ENCODE assay signal across 8 cellular contexts in genomic region chr17:28334176-28334575, GRCh38. TPM values are rescaled to one million over a fixed set of nuclear protein-coding genes. Genes with fewer than 3 reads are reported as not detected.
DNase-seq lines count a peak whose midpoint lies in the region; ATAC-seq, FAIRE-seq and TF ChIP-seq lines count a peak whose summit lies in the region.

No MANE protein-coding gene starts in this region.

- H3K9ac ChIP-seq in GM12878 (ENCODE audit: control insufficient read depth, insufficient read depth, low read length) (no peak overlapping the region), muscle layer of colon (ENCODE audit: low read length) (peak overlapping the region; percentile 66)

- peaks cover under 1 to 2% of the 10 kb centered on the region in 2 experiments; a peak in 3 of 4 replicates for H3K36me3 ChIP-seq in GM12878 (ENCODE audit: control insufficient read depth in 2 of 2, insufficient read depth in 2 of 2, low read length in 1 of 2)
- peaks cover 23% of the 10 kb centered on the region for H3K36me3 ChIP-seq in muscle layer of colon (ENCODE audit: insufficient read depth, low read length)
- peaks cover 0 to 26% (median 0%) of the 10 kb centered on the region in 3 donors for H3K36me3 ChIP-seq in Peyer's patch

- H3K4me2 ChIP-seq in GM12878 (ENCODE audit: control insufficient read depth, insufficient read depth) = peak overlapping the region; percentile 86

- H2AFZ ChIP-seq in GM12878 (ENCODE audit: control insufficient read depth, low read depth, low read length) = no peak overlapping the region

- H3K4me3 ChIP-seq in AG04450 (ENCODE audit: low read depth, low read length) (peak overlapping the region; percentile 65), GM12878 (peak overlapping the region; percentile 88), muscle layer of colon (ENCODE audit: low read depth in 1 of 2, low read length in 2 of 2) (peak overlapping the region in 1 of 2 donors; percentile 93), Peyer's patch (peak overlapping the region in 2 of 4 donors; percentile 90 to 91)

- H3K79me2 ChIP-seq in GM12878 (ENCODE audit: control insufficient read depth, insufficient read depth, low read length) = peaks cover 19% of the 10 kb centered on the region

- H3K9me3 ChIP-seq in AG04450 (ENCODE audit: control insufficient read depth, insufficient read depth, low read length) (no peaks in the 10 kb centered on the region; the same call in 1 of the 2 replicates), GM12878 (replicated peaks; ENCODE audit: control insufficient read depth, insufficient read depth, low read length) (no peaks in the 10 kb centered on the region), muscle layer of colon (ENCODE audit: low read length) (no peaks in the 10 kb centered on the region), Peyer's patch (no peaks in the 10 kb centered on the region)

- intact Hi-C loops in GM12878 (cut with micrococcal nuclease; ENCODE audit: unreplicated experiment) = no loop called here

- BruUV-seq in GM12878 (replicated peaks; lab: Mats Ljungman, UMichigan) = no TSS peak

- SMC1A ChIA-PET in GM12878 (lab: Charles Lee; ENCODE audit: uncharacterized antibody, unreplicated experiment) = interaction anchor here (2.7 to 3.6 kb wide), 2 partner anchors 16 to 22 kb away, joined by 12 to 27 read pairs; partner anchors contain the start of gene POLDIP2

- peaks cover 3% of the 10 kb centered on the region for H3K4me1 ChIP-seq in GM12878 (ENCODE audit: control insufficient read depth, insufficient read depth, low read length)
- peaks cover 40% of the 10 kb centered on the region for H3K4me1 ChIP-seq in muscle layer of colon (ENCODE audit: insufficient read depth, low read length)
- peaks cover 0 to 33% (median 6%) of the 10 kb centered on the region in 4 donors for H3K4me1 ChIP-seq in Peyer's patch

- TF ChIP-seq CTCF in AG04450 (IDR thresholded peaks at IDR 0.05; ENCODE audit: low read depth, low read length) = no peak
- TF ChIP-seq CTCF in GM12878 (IDR thresholded peaks at IDR 0.05 in 2 of 3, conservative IDR thresholded peaks at IDR 0.05 in 1 of 3; ENCODE audit: control insufficient read depth in 2 of 3, extremely low read depth in 1 of 3, insufficient read depth in 1 of 3, low read depth in 3 of 3, low read length in 3 of 3) = no peak
- TF ChIP-seq CTCF in Peyer's patch (IDR thresholded peaks at IDR 0.05) = no peak

- RAD21 ChIA-PET in GM12878 (lab: Charles Lee; ENCODE audit: unreplicated experiment) = interaction anchor here (2.7 to 3.9 kb wide), 2 partner anchors 14 to 23 kb away, joined by 19 to 31 read pairs; partner anchors contain the start of genes POLDIP2 and TMEM97

- no peak for TF ChIP-seq POLR2A in GM12878 (IDR thresholded peaks at IDR 0.05; ENCODE audit: low read depth, low read length)
- TF ChIP-seq POLR2A in Peyer's patch (IDR thresholded peaks at IDR 0.05) = no peak

- WGBS in GM12878 (ENCODE audit: insufficient coverage, insufficient replicate concordance, low lambda C conversion rate, missing lambda C conversion rate) = 30% methylated on average over 6 of the region's 6 CpGs

- no peak for FAIRE-seq in GM12878 (lab: Jason Lieb, UNC)

- H3K27ac ChIP-seq in AG04450 (ENCODE audit: low read depth, low read length) (no peak overlapping the region), GM12878 (ENCODE audit: control insufficient read depth, insufficient read depth) (no peak overlapping the region), muscle layer of colon (ENCODE audit: low read depth, low read length) (peak overlapping the region; percentile 91), Peyer's patch (no peak overlapping the region)

- no peak for TF ChIP-seq RAD21 in GM12878 (IDR thresholded peaks at IDR 0.05; ENCODE audit: insufficient read depth, low read depth, low read length)

- POLR2A ChIA-PET in AG04450 (lab: Yijun Ruan, JAX) = interaction anchor here (2.6 kb wide), 1 partner anchor 12 kb away, joined by 28 read pairs; no protein-coding TSS in a partner anchor
- POLR2A ChIA-PET in GM12878 (lab: Charles Lee) = interaction anchor here (0.6 to 3.2 kb wide), 3 partner anchors 12 to 38 kb away, joined by 3 to 13 read pairs (median 5); partner anchors contain the start of gene TMEM97

- TF ChIP-seq EP300 in GM12878 (IDR thresholded peaks at IDR 0.05; ENCODE audit: borderline replicate concordance in 1 of 2, control insufficient read depth in 1 of 2, low read depth in 2 of 2, low read length in 2 of 2) = no peak

- CTCF ChIA-PET in AG04450 (lab: Charles Lee) (interaction anchor here (0.6 to 1.1 kb wide), 2 partner anchors 31 to 82 kb away, joined by 3 to 5 read pairs; no protein-coding TSS in a partner anchor), GM12878 (lab: Yijun Ruan, JAX) (interaction anchor here (0.6 to 3.6 kb wide), 5 partner anchors 8 to 102 kb away, joined by 3 to 29 read pairs (median 5); partner anchors contain the start of gene TMEM97)

- ATAC-seq in GM12878 (no peak), HG02938 (IDR thresholded peaks at IDR 0.05; ENCODE audit: unreplicated experiment) (no peak), GM21576 (IDR thresholded peaks at IDR 0.05; ENCODE audit: unreplicated experiment) (no peak)

- in situ Hi-C loops in KBM-7 (cut with MboI; ENCODE audit: low pct_unique_long_range_greater_than_20kb, low sequenced_read_pairs) = no loop called here
- in situ Hi-C loops in GM12878 (cut with MboI) = loop anchor here (10.0 kb wide), 1 partner anchor 621 kb away; the partner anchor contains the start of gene PHF12

- no peaks in the 10 kb centered on the region; the same call in 1 of the 2 replicates for H4K20me1 ChIP-seq in GM12878 (ENCODE audit: control insufficient read depth, insufficient read depth)

- H3K27me3 ChIP-seq in AG04450 (ENCODE audit: control insufficient read depth, insufficient read depth, low read length) (no peaks in the 10 kb centered on the region), GM12878 (replicated peaks in 1 of 2; ENCODE audit: control insufficient read depth in 2 of 2, insufficient read depth in 2 of 2, low read length in 1 of 2) (no peaks in the 10 kb centered on the region), muscle layer of colon (ENCODE audit: control insufficient read depth in 1 of 2, insufficient read depth in 2 of 2, low read length in 2 of 2) (no peaks in the 10 kb centered on the region), Peyer's patch (no peaks in the 10 kb centered on the region)

- DNase-seq in AG04450 (ENCODE audit: low read depth, low spot score) = no peak
- peak; percentile 41 for DNase-seq in KBM-7
- no peak for DNase-seq in GM12878 (ENCODE audit: low read depth, low spot score)
- no peak for DNase-seq in Peyer's patch
- DNase-seq in ecto neural progenitor cell (ENCODE audit: low spot score) = no peak

RNA-seq across cellular contexts. Expression of gene IFT20, which starts 1.1 kb away (rescaled TPM):
- polyA plus RNA-seq in AG04450 (2011; rRNA removed) (43.5 and 67.1 TPM in 2 replicates), GM12878 (2011; rRNA removed) (25.2 and 36.0 TPM in 2 replicates), GM12878 (2014; fragmentation: Illumina TruSeq; extraction: Trizol) (19.9 and 21.2 TPM in 2 replicates), GM12878 (2014; fragmentation: Nextera tagmentation; extraction: Ambion mirVana) (10 to 100 TPM in 1 of 2 experiments, 1 to 10 TPM in 1; 9.4 to 13.1 TPM), GM12878 (2014; rRNA removed) (25.2 and 26.6 TPM in 2 replicates), GM12878 (2016; fragmentation: Nextera tagmentation; extraction: Ambion mirVana) (10 to 100 TPM; 32.1 to 38.2 TPM)
- polyA minus RNA-seq in AG04450 (2011; rRNA and poly(A)+ RNA removed) = 15.1 and 15.6 TPM in 2 replicates
- total RNA-seq in GM12878 (2013; cell fraction: nucleolus; rRNA removed) = 33.5 and 35.9 TPM in 2 replicates
- total RNA-seq in GM12878 (2014; rRNA removed) (18.4 and 21.1 TPM in 2 replicates), GM12878 (2014; rRNA removed; fragmentation: Illumina TruSeq; extraction: Trizol) (16.8 and 17.8 TPM in 2 replicates), GM12878 (2021) (15.2 and 17.5 TPM in 2 replicates), Peyer's patch (10 to 100 TPM; 34.7 to 69.7 (median 62.0) TPM)
- 26.0 TPM for polyA plus RNA-seq in GM12878 (2011; ENCODE audit: low read depth)
- polyA plus RNA-seq in GM12878 (2011; cell fraction: cytosol; rRNA removed) = 15.4 and 18.1 TPM in 2 replicates
- 22.2 and 25.8 TPM in 2 replicates for polyA plus RNA-seq in GM12878 (2011; cell fraction: nucleus; rRNA removed)
- 25.1 and 27.8 TPM in 2 replicates for polyA plus RNA-seq in GM12878 (2012)
- 7.9 and 9.8 TPM in 2 replicates for polyA minus RNA-seq in GM12878 (2011; rRNA and poly(A)+ RNA removed)
- polyA minus RNA-seq in GM12878 (2011; cell fraction: cytosol; rRNA and poly(A)+ RNA removed) = 2.1 and 4.6 TPM in 2 replicates
- polyA minus RNA-seq in GM12878 (2011; cell fraction: nucleus; rRNA and poly(A)+ RNA removed) = 6.6 and 7.5 TPM in 2 replicates

RNA-seq across cellular contexts. Expression of gene TNFAIP1, which starts 1.4 kb away (rescaled TPM):
- polyA plus RNA-seq in AG04450 (2011; rRNA removed) (51.2 and 64.7 TPM in 2 replicates), GM12878 (2011; rRNA removed) (9.6 and 15.9 TPM in 2 replicates), GM12878 (2014; fragmentation: Illumina TruSeq; extraction: Trizol) (9.9 and 10.0 TPM in 2 replicates), GM12878 (2014; fragmentation: Nextera tagmentation; extraction: Ambion mirVana) (1 to 10 TPM; 1.8 to 3.9 TPM), GM12878 (2014; rRNA removed) (10.3 and 11.2 TPM in 2 replicates), GM12878 (2016; fragmentation: Nextera tagmentation; extraction: Ambion mirVana) (10 to 100 TPM; 14.9 to 16.9 TPM)
- 64.2 and 108 TPM in 2 replicates for polyA minus RNA-seq in AG04450 (2011; rRNA and poly(A)+ RNA removed)
- 16.3 and 16.9 TPM in 2 replicates for total RNA-seq in GM12878 (2013; cell fraction: nucleolus; rRNA removed)
- total RNA-seq in GM12878 (2014; rRNA removed) (11.5 and 13.0 TPM in 2 replicates), GM12878 (2014; rRNA removed; fragmentation: Illumina TruSeq; extraction: Trizol) (7.0 and 7.9 TPM in 2 replicates), GM12878 (2021) (14.1 and 15.7 TPM in 2 replicates), Peyer's patch (10 to 100 TPM; 28.9 to 36.3 (median 31.1) TPM)
- polyA plus RNA-seq in GM12878 (2011; ENCODE audit: low read depth) = 4.5 TPM
- 14.8 and 15.9 TPM in 2 replicates for polyA plus RNA-seq in GM12878 (2011; cell fraction: cytosol; rRNA removed)
- 27.1 and 37.6 TPM in 2 replicates for polyA plus RNA-seq in GM12878 (2011; cell fraction: nucleus; rRNA removed)
- 6.0 and 9.7 TPM in 2 replicates for polyA plus RNA-seq in GM12878 (2012)
- 15.1 TPM in 2 replicates for polyA minus RNA-seq in GM12878 (2011; rRNA and poly(A)+ RNA removed)
- polyA minus RNA-seq in GM12878 (2011; cell fraction: cytosol; rRNA and poly(A)+ RNA removed) = 20.6 and 26.4 TPM in 2 replicates
- polyA minus RNA-seq in GM12878 (2011; cell fraction: nucleus; rRNA and poly(A)+ RNA removed) = 11.0 and 13.4 TPM in 2 replicates

RNA-seq across cellular contexts. Expression of gene TMEM97, which starts 15.2 kb away (rescaled TPM):
- polyA plus RNA-seq in AG04450 (2011; rRNA removed) = 12.1 and 16.1 TPM in 2 replicates
- polyA minus RNA-seq in AG04450 (2011; rRNA and poly(A)+ RNA removed) = 9.5 and 12.3 TPM in 2 replicates
- total RNA-seq in GM12878 (2013; cell fraction: nucleolus; rRNA removed) = 29.6 and 33.7 TPM in 2 replicates
- total RNA-seq in GM12878 (2014; rRNA removed) = 116 and 130 TPM in 2 replicates
- 83.5 and 84.2 TPM in 2 replicates for total RNA-seq in GM12878 (2014; rRNA removed; fragmentation: Illumina TruSeq; extraction: Trizol)
- total RNA-seq in GM12878 (2021) = 87.8 and 89.3 TPM in 2 replicates
- polyA plus RNA-seq in GM12878 (2011; ENCODE audit: low read depth) = 32.9 TPM
- 96.8 and 100 TPM in 2 replicates for polyA plus RNA-seq in GM12878 (2011; rRNA removed)
- polyA plus RNA-seq in GM12878 (2011; cell fraction: cytosol; rRNA removed) = 49.4 and 60.0 TPM in 2 replicates
- 15.0 and 19.5 TPM in 2 replicates for polyA plus RNA-seq in GM12878 (2011; cell fraction: nucleus; rRNA removed)
- 40.5 and 48.1 TPM in 2 replicates for polyA plus RNA-seq in GM12878 (2012)
- 134 and 183 TPM in 2 replicates for polyA plus RNA-seq in GM12878 (2014; fragmentation: Illumina TruSeq; extraction: Trizol)
- polyA plus RNA-seq in GM12878 (2014; fragmentation: Nextera tagmentation; extraction: Ambion mirVana) = 100 to 1,000 TPM in 1 of 2 experiments, 10 to 100 TPM in 1; 58.0 to 130 TPM
- polyA plus RNA-seq in GM12878 (2014; rRNA removed) = 62.4 and 63.1 TPM in 2 replicates
- 10 to 100 TPM; 81.0 to 83.1 TPM for polyA plus RNA-seq in GM12878 (2016; fragmentation: Nextera tagmentation; extraction: Ambion mirVana)
- 51.4 and 61.7 TPM in 2 replicates for polyA minus RNA-seq in GM12878 (2011; rRNA and poly(A)+ RNA removed)
- 20.0 and 32.0 TPM in 2 replicates for polyA minus RNA-seq in GM12878 (2011; cell fraction: cytosol; rRNA and poly(A)+ RNA removed)
- 9.6 and 12.8 TPM in 2 replicates for polyA minus RNA-seq in GM12878 (2011; cell fraction: nucleus; rRNA and poly(A)+ RNA removed)
- total RNA-seq in Peyer's patch = 1 to 10 TPM; 7.7 to 8.9 (median 8.1) TPM

RNA-seq across cellular contexts. Expression of gene POLDIP2, which starts 23.2 kb away (rescaled TPM):
- polyA plus RNA-seq in AG04450 (2011; rRNA removed) = 84.7 and 97.7 TPM in 2 replicates
- polyA minus RNA-seq in AG04450 (2011; rRNA and poly(A)+ RNA removed) = 75.2 and 89.7 TPM in 2 replicates
- total RNA-seq in GM12878 (2013; cell fraction: nucleolus; rRNA removed) = 14.6 and 15.4 TPM in 2 replicates
- 126 and 131 TPM in 2 replicates for total RNA-seq in GM12878 (2014; rRNA removed)
- total RNA-seq in GM12878 (2014; rRNA removed; fragmentation: Illumina TruSeq; extraction: Trizol) = 63.9 and 69.2 TPM in 2 replicates
- total RNA-seq in GM12878 (2021) = 108 and 111 TPM in 2 replicates
- polyA plus RNA-seq in GM12878 (2011; ENCODE audit: low read depth) = 40.6 TPM
- 57.7 and 89.9 TPM in 2 replicates for polyA plus RNA-seq in GM12878 (2011; rRNA removed)
- polyA plus RNA-seq in GM12878 (2011; cell fraction: cytosol; rRNA removed) = 97.0 and 115 TPM in 2 replicates
- polyA plus RNA-seq in GM12878 (2011; cell fraction: nucleus; rRNA removed) = 55.2 and 56.5 TPM in 2 replicates
- 62.4 and 78.2 TPM in 2 replicates for polyA plus RNA-seq in GM12878 (2012)
- 120 and 133 TPM in 2 replicates for polyA plus RNA-seq in GM12878 (2014; fragmentation: Illumina TruSeq; extraction: Trizol)
- 10 to 100 TPM; 22.8 to 36.9 TPM for polyA plus RNA-seq in GM12878 (2014; fragmentation: Nextera tagmentation; extraction: Ambion mirVana)
- polyA plus RNA-seq in GM12878 (2014; rRNA removed) = 134 and 139 TPM in 2 replicates
- polyA plus RNA-seq in GM12878 (2016; fragmentation: Nextera tagmentation; extraction: Ambion mirVana) = 100 to 1,000 TPM; 180 to 196 TPM
- polyA minus RNA-seq in GM12878 (2011; rRNA and poly(A)+ RNA removed) = 49.2 and 59.1 TPM in 2 replicates
- polyA minus RNA-seq in GM12878 (2011; cell fraction: cytosol; rRNA and poly(A)+ RNA removed) = 25.4 and 26.7 TPM in 2 replicates
- polyA minus RNA-seq in GM12878 (2011; cell fraction: nucleus; rRNA and poly(A)+ RNA removed) = 10.9 and 17.0 TPM in 2 replicates
- total RNA-seq in Peyer's patch = 10 to 100 TPM; 49.5 to 87.2 (median 79.0) TPM

RNA-seq across cellular contexts. Expression of gene SEBOX, which starts 30.8 kb away (rescaled TPM):
- polyA plus RNA-seq in AG04450 (2011; rRNA removed) = not detected in 2 replicates
- polyA minus RNA-seq in AG04450 (2011; rRNA and poly(A)+ RNA removed) = not detected in 2 replicates
- total RNA-seq in GM12878 (2013; cell fraction: nucleolus; rRNA removed) = not detected in 2 replicates
- total RNA-seq in GM12878 (2014; rRNA removed) = not detected in 2 replicates
- total RNA-seq in GM12878 (2014; rRNA removed; fragmentation: Illumina TruSeq; extraction: Trizol) = not detected in 2 replicates
- not detected in 2 replicates for total RNA-seq in GM12878 (2021)
- polyA plus RNA-seq in GM12878 (2011; ENCODE audit: low read depth) = not detected
- polyA plus RNA-seq in GM12878 (2011; rRNA removed) = not detected in 2 replicates
- polyA plus RNA-seq in GM12878 (2011; cell fraction: cytosol; rRNA removed) = not detected in 2 replicates
- polyA plus RNA-seq in GM12878 (2011; cell fraction: nucleus; rRNA removed) = not detected in 2 replicates
- not detected in 2 replicates for polyA plus RNA-seq in GM12878 (2012)
- polyA plus RNA-seq in GM12878 (2014; fragmentation: Illumina TruSeq; extraction: Trizol) = not detected in 2 replicates
- not detected for polyA plus RNA-seq in GM12878 (2014; fragmentation: Nextera tagmentation; extraction: Ambion mirVana)
- polyA plus RNA-seq in GM12878 (2014; rRNA removed) = not detected in 2 replicates
- polyA plus RNA-seq in GM12878 (2016; fragmentation: Nextera tagmentation; extraction: Ambion mirVana) = not detected
- polyA minus RNA-seq in GM12878 (2011; rRNA and poly(A)+ RNA removed) = not detected in 2 replicates
- not detected in 2 replicates for polyA minus RNA-seq in GM12878 (2011; cell fraction: cytosol; rRNA and poly(A)+ RNA removed)
- polyA minus RNA-seq in GM12878 (2011; cell fraction: nucleus; rRNA and poly(A)+ RNA removed) = not detected in 2 replicates
- not detected for total RNA-seq in Peyer's patch
